Comparison of ENCODE assay signal across 10 cellular contexts in genomic region chrX:15930585-15930984, GRCh38.
DNase-seq lines count a peak whose midpoint lies in the region; ATAC-seq, FAIRE-seq and TF ChIP-seq lines count a peak whose summit lies in the region.
"Had no signal": no experiment of that assay in that cellular context is flagged by ENCODE, and none has a peak within 500 bp of the region (broad histone marks: within the 10 kb centered on the region; RNA-seq: fewer than 3 reads in every experiment).

No MANE protein-coding gene starts in this region.

- no peaks in the 10 kb centered on the region for H3K27me3 ChIP-seq in cardiac muscle cell

- no peak overlapping the region for H3K27ac ChIP-seq in cardiac muscle cell

- no peak for ATAC-seq in HG02763 (IDR thresholded peaks at IDR 0.05; ENCODE audit: unreplicated experiment)

- no peaks in the 10 kb centered on the region for H3K9me3 ChIP-seq in cardiac muscle cell (ENCODE audit: low read depth)

- H3K4me1 ChIP-seq in cardiac muscle cell (ENCODE audit: low read depth): peaks cover 12% of the 10 kb centered on the region

- DNase-seq in cardiac muscle cell (ENCODE audit: low read depth in 1 of 2, low spot score in 1 of 2) (peak; percentile 29 to 49), cardiac septum (ENCODE audit: low spot score) (no peak), NCI-H2227 treated with DMSO at 0.1 percent for 48 hours (lab: John Stamatoyannopoulos, UW) (peak; percentile 40), choroid plexus epithelial cell (ENCODE audit: low read depth) (peak; percentile 54), superior temporal gyrus (ENCODE audit: extremely low spot score) (no peak), urothelium cell line (ENCODE audit: low spot score) (no peak)
- no peak for DNase-seq in effector CD8-positive, alpha-beta T cell (lab: John Stamatoyannopoulos, UW)
- DNase-seq: foreskin melanocyte had no signal

- FAIRE-seq in urothelium cell line (lab: Jason Lieb, UNC): no peak
- FAIRE-seq: TTC549 had no signal

- H3K4me3 ChIP-seq in cardiac muscle cell (no peak overlapping the region), choroid plexus epithelial cell (ENCODE audit: low read depth, low read length) (no peak overlapping the region)

- intact Hi-C loops in cardiac septum (cut with DNase I): no loop called here

- no peaks in the 10 kb centered on the region for H3K36me3 ChIP-seq in cardiac muscle cell

- TF ChIP-seq CTCF in cardiac muscle cell (IDR thresholded peaks at IDR 0.05; ENCODE audit: low read depth, low read length) (peak; percentile 20), choroid plexus epithelial cell (conservative IDR thresholded peaks at IDR 0.05; ENCODE audit: low read depth, low read length) (peak; percentile 30)

Comparison
In these comparisons a context has a peak if more than half of its experiments do, and no peak if none do; other contexts are left out.
1. DNase-seq: peak in cardiac muscle cell (2 of 2), NCI-H2227 treated with DMSO at 0.1 percent for 48 hours (single experiment) and choroid plexus epithelial cell (single experiment); none in cardiac septum (single experiment), superior temporal gyrus (single experiment), effector CD8-positive, alpha-beta T cell (single experiment) and urothelium cell line (single experiment).